ENCODE assay signal across 1 cellular context in the genomic region with DNA sequence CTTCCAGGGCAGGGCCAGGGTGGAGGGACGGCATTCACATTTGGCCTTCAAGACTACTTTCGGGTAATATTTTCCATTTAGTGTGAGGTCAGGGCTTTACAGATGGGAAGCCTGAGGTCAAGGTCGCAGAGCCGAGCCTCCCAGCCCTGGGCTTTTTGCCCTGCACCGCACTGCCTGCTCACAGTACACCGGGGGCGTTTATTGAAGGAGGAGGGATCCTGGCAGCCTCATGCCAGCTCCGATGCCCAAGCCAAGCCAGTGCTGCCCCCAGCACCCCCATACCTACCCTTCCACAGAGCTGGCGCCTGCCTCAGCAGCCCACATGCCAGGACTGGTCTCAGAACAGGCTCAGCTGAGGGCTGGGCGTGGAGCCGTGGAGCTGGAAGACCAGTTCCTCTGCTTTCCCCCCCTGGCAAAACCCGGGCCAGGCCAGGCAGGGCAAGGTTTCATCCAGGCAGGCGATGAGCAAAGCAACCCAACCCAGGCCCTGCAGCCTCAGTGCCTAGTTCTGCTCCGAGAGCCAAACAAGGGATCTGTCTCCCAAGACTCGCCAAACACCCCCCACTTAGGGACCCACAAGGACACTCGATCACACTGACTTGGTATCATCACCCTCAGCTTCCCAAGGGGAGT.
A peak's percentile ranks its signal among the peaks of the same experiment; 100 is the strongest.
TF ChIP-seq lines count a peak whose summit lies in the region.

No MANE protein-coding gene starts in this region.

TF ChIP-seq in HepG2, 621 proteins besides CTCF, POLR2A, EP300 and RAD21 (continued from another document and continues in another):
- TF ChIP-seq, protein P1, sequence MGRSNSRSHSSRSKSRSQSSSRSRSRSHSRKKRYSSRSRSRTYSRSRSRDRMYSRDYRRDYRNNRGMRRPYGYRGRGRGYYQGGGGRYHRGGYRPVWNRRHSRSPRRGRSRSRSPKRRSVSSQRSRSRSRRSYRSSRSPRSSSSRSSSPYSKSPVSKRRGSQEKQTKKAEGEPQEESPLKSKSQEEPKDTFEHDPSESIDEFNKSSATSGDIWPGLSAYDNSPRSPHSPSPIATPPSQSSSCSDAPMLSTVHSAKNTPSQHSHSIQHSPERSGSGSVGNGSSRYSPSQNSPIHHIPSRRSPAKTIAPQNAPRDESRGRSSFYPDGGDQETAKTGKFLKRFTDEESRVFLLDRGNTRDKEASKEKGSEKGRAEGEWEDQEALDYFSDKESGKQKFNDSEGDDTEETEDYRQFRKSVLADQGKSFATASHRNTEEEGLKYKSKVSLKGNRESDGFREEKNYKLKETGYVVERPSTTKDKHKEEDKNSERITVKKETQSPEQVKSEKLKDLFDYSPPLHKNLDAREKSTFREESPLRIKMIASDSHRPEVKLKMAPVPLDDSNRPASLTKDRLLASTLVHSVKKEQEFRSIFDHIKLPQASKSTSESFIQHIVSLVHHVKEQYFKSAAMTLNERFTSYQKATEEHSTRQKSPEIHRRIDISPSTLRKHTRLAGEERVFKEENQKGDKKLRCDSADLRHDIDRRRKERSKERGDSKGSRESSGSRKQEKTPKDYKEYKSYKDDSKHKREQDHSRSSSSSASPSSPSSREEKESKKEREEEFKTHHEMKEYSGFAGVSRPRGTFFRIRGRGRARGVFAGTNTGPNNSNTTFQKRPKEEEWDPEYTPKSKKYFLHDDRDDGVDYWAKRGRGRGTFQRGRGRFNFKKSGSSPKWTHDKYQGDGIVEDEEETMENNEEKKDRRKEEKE (IDR thresholded peaks at IDR 0.05), result no peak
- TF ChIP-seq ZNF446 (CRISPR knock-in tag; IDR thresholded peaks at IDR 0.05), result peak; percentile 23; the same call in 1 of the 2 replicates
- peak; percentile 34; the same call in 1 of the 2 replicates for TF ChIP-seq ZNF709 (CRISPR knock-in tag; IDR thresholded peaks at IDR 0.05)
- no peak for TF ChIP-seq NKX3-1 (CRISPR knock-in tag; IDR thresholded peaks at IDR 0.05)
- TF ChIP-seq, protein P2, sequence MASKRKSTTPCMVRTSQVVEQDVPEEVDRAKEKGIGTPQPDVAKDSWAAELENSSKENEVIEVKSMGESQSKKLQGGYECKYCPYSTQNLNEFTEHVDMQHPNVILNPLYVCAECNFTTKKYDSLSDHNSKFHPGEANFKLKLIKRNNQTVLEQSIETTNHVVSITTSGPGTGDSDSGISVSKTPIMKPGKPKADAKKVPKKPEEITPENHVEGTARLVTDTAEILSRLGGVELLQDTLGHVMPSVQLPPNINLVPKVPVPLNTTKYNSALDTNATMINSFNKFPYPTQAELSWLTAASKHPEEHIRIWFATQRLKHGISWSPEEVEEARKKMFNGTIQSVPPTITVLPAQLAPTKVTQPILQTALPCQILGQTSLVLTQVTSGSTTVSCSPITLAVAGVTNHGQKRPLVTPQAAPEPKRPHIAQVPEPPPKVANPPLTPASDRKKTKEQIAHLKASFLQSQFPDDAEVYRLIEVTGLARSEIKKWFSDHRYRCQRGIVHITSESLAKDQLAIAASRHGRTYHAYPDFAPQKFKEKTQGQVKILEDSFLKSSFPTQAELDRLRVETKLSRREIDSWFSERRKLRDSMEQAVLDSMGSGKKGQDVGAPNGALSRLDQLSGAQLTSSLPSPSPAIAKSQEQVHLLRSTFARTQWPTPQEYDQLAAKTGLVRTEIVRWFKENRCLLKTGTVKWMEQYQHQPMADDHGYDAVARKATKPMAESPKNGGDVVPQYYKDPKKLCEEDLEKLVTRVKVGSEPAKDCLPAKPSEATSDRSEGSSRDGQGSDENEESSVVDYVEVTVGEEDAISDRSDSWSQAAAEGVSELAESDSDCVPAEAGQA (IDR thresholded peaks at IDR 0.05; ENCODE audit: low read depth), result no peak
- TF ChIP-seq, protein P2 (CRISPR knock-in tag; IDR thresholded peaks at IDR 0.05; ENCODE audit: borderline replicate concordance), result no peak
- TF ChIP-seq, protein P3, sequence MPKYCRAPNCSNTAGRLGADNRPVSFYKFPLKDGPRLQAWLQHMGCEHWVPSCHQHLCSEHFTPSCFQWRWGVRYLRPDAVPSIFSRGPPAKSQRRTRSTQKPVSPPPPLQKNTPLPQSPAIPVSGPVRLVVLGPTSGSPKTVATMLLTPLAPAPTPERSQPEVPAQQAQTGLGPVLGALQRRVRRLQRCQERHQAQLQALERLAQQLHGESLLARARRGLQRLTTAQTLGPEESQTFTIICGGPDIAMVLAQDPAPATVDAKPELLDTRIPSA (CRISPR knock-in tag; IDR thresholded peaks at IDR 0.05; ENCODE audit: borderline replicate concordance), result no peak
- TF ChIP-seq, protein P4, sequence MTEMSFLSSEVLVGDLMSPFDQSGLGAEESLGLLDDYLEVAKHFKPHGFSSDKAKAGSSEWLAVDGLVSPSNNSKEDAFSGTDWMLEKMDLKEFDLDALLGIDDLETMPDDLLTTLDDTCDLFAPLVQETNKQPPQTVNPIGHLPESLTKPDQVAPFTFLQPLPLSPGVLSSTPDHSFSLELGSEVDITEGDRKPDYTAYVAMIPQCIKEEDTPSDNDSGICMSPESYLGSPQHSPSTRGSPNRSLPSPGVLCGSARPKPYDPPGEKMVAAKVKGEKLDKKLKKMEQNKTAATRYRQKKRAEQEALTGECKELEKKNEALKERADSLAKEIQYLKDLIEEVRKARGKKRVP (CRISPR knock-in tag; IDR thresholded peaks at IDR 0.05), result no peak
- TF ChIP-seq ZNF788 (CRISPR knock-in tag; IDR thresholded peaks at IDR 0.05; ENCODE audit: borderline replicate concordance), result no peak; the same call in 1 of the 2 replicates
- TF ChIP-seq HNRNPUL1 (IDR thresholded peaks at IDR 0.05; ENCODE audit: low read depth, low read length), result no peak
- peak; percentile 4; the same call in 1 of the 2 replicates for TF ChIP-seq ZFX (CRISPR knock-in tag; IDR thresholded peaks at IDR 0.05; ENCODE audit: low read depth)
- no peak for TF ChIP-seq KLF11 (CRISPR knock-in tag; IDR thresholded peaks at IDR 0.05)
- TF ChIP-seq MXD4 (CRISPR knock-in tag; IDR thresholded peaks at IDR 0.05), result no peak
- no peak; the same call in 1 of the 2 replicates for TF ChIP-seq ZNF138 (CRISPR knock-in tag; IDR thresholded peaks at IDR 0.05; ENCODE audit: low read depth)
- TF ChIP-seq, protein P5, sequence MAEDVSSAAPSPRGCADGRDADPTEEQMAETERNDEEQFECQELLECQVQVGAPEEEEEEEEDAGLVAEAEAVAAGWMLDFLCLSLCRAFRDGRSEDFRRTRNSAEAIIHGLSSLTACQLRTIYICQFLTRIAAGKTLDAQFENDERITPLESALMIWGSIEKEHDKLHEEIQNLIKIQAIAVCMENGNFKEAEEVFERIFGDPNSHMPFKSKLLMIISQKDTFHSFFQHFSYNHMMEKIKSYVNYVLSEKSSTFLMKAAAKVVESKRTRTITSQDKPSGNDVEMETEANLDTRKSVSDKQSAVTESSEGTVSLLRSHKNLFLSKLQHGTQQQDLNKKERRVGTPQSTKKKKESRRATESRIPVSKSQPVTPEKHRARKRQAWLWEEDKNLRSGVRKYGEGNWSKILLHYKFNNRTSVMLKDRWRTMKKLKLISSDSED (CRISPR knock-in tag; IDR thresholded peaks at IDR 0.05), result no peak
- TF ChIP-seq NONO (IDR thresholded peaks at IDR 0.05), result no peak
- no peak for TF ChIP-seq NONO (CRISPR knock-in tag; conservative IDR thresholded peaks at IDR 0.05)
- TF ChIP-seq ELF3 (CRISPR knock-in tag; IDR thresholded peaks at IDR 0.05), result no peak
- TF ChIP-seq NR2C2 (CRISPR knock-in tag; IDR thresholded peaks at IDR 0.05; ENCODE audit: borderline replicate concordance), result peak; percentile 87
- no peak for TF ChIP-seq HNRNPH1 (optimal IDR thresholded peaks at IDR 0.05; ENCODE audit: low read depth, low read length)
- peak; percentile 62; the same call in 1 of the 2 replicates for TF ChIP-seq BCL6 (CRISPR knock-in tag; IDR thresholded peaks at IDR 0.05)
- TF ChIP-seq, protein P6, sequence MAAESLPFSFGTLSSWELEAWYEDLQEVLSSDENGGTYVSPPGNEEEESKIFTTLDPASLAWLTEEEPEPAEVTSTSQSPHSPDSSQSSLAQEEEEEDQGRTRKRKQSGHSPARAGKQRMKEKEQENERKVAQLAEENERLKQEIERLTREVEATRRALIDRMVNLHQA (CRISPR knock-in tag; IDR thresholded peaks at IDR 0.05), result no peak
- TF ChIP-seq, protein P7, sequence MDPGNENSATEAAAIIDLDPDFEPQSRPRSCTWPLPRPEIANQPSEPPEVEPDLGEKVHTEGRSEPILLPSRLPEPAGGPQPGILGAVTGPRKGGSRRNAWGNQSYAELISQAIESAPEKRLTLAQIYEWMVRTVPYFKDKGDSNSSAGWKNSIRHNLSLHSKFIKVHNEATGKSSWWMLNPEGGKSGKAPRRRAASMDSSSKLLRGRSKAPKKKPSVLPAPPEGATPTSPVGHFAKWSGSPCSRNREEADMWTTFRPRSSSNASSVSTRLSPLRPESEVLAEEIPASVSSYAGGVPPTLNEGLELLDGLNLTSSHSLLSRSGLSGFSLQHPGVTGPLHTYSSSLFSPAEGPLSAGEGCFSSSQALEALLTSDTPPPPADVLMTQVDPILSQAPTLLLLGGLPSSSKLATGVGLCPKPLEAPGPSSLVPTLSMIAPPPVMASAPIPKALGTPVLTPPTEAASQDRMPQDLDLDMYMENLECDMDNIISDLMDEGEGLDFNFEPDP (CRISPR knock-in tag; conservative IDR thresholded peaks at IDR 0.05), result no peak
- TF ChIP-seq ARNT (IDR thresholded peaks at IDR 0.05), result no peak
- TF ChIP-seq HOXA3 (CRISPR knock-in tag; IDR thresholded peaks at IDR 0.05), result no peak; the same call in 1 of the 2 replicates
- TF ChIP-seq, protein P8, sequence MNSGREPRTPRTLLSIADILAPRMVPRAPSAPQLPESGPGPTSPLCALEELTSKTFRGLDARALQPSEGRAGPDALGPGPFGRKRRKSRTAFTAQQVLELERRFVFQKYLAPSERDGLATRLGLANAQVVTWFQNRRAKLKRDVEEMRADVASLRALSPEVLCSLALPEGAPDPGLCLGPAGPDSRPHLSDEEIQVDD (CRISPR knock-in tag; IDR thresholded peaks at IDR 0.05; ENCODE audit: borderline replicate concordance), result no peak
- TF ChIP-seq, protein P9, sequence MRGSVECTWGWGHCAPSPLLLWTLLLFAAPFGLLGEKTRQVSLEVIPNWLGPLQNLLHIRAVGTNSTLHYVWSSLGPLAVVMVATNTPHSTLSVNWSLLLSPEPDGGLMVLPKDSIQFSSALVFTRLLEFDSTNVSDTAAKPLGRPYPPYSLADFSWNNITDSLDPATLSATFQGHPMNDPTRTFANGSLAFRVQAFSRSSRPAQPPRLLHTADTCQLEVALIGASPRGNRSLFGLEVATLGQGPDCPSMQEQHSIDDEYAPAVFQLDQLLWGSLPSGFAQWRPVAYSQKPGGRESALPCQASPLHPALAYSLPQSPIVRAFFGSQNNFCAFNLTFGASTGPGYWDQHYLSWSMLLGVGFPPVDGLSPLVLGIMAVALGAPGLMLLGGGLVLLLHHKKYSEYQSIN (CRISPR knock-in tag; IDR thresholded peaks at IDR 0.05; ENCODE audit: borderline replicate concordance), result no peak
- 0 out of 2 replicates have a peak, but pooled peaks have one; percentile 28 for TF ChIP-seq ZNF552 (CRISPR knock-in tag; IDR thresholded peaks at IDR 0.05; ENCODE audit: borderline replicate concordance)
- no peak for TF ChIP-seq ZNF772 (CRISPR knock-in tag; IDR thresholded peaks at IDR 0.05)
- no peak for TF ChIP-seq ZNF382 (CRISPR knock-in tag; IDR thresholded peaks at IDR 0.05; ENCODE audit: borderline replicate concordance)
- TF ChIP-seq, protein P10, sequence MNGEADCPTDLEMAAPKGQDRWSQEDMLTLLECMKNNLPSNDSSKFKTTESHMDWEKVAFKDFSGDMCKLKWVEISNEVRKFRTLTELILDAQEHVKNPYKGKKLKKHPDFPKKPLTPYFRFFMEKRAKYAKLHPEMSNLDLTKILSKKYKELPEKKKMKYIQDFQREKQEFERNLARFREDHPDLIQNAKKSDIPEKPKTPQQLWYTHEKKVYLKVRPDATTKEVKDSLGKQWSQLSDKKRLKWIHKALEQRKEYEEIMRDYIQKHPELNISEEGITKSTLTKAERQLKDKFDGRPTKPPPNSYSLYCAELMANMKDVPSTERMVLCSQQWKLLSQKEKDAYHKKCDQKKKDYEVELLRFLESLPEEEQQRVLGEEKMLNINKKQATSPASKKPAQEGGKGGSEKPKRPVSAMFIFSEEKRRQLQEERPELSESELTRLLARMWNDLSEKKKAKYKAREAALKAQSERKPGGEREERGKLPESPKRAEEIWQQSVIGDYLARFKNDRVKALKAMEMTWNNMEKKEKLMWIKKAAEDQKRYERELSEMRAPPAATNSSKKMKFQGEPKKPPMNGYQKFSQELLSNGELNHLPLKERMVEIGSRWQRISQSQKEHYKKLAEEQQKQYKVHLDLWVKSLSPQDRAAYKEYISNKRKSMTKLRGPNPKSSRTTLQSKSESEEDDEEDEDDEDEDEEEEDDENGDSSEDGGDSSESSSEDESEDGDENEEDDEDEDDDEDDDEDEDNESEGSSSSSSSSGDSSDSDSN (CRISPR knock-in tag; IDR thresholded peaks at IDR 0.05), result peak; percentile 5
- no peak for TF ChIP-seq SP140L (CRISPR knock-in tag; IDR thresholded peaks at IDR 0.05; ENCODE audit: borderline replicate concordance)
- TF ChIP-seq JUN (CRISPR knock-in tag; IDR thresholded peaks at IDR 0.05), result no peak
- TF ChIP-seq ZNF644 (CRISPR knock-in tag; IDR thresholded peaks at IDR 0.05; ENCODE audit: low read depth), result no peak
- no peak for TF ChIP-seq MED13 (CRISPR knock-in tag; IDR thresholded peaks at IDR 0.05)
- no peak for TF ChIP-seq NPAS2 (CRISPR knock-in tag; IDR thresholded peaks at IDR 0.05; ENCODE audit: borderline replicate concordance)
- TF ChIP-seq ZNF44 (CRISPR knock-in tag; IDR thresholded peaks at IDR 0.05), result no peak
- 0 out of 2 replicates have a peak, but pooled peaks have one; percentile 53 for TF ChIP-seq MTA1 (CRISPR knock-in tag; IDR thresholded peaks at IDR 0.05; ENCODE audit: borderline replicate concordance)
- no peak for TF ChIP-seq NFYC (CRISPR knock-in tag; IDR thresholded peaks at IDR 0.05)
- no peak for TF ChIP-seq MAFG (CRISPR knock-in tag; IDR thresholded peaks at IDR 0.05)
- TF ChIP-seq JUND (CRISPR knock-in tag; IDR thresholded peaks at IDR 0.05), result no peak
- TF ChIP-seq FOXC1 (CRISPR knock-in tag; IDR thresholded peaks at IDR 0.05; ENCODE audit: borderline replicate concordance), result peak; percentile 47; the same call in 1 of the 2 replicates
